Comparison of ENCODE assay signal across 33 cellular contexts in genomic region chr10:32321016-32321631, GRCh38. TPM values are rescaled to one million over a fixed set of nuclear protein-coding genes. Genes with fewer than 3 reads are reported as not detected.
DNase-seq lines count a peak whose midpoint lies in the region; ATAC-seq and TF ChIP-seq lines count a peak whose summit lies in the region.
"Had no signal": no experiment of that assay in that cellular context is flagged by ENCODE, and none has a peak within 500 bp of the region (broad histone marks: within the 10 kb centered on the region; RNA-seq: fewer than 3 reads in every experiment).

No MANE protein-coding gene starts in this region.

- H3K27me3 Mint-ChIP-seq in CD4-positive, CD25-positive, alpha-beta regulatory T cell: no peaks in the 10 kb centered on the region
- no peaks in the 10 kb centered on the region for H3K27me3 Mint-ChIP-seq in CD8-positive, alpha-beta T cell (ENCODE audit: low read depth)
- H3K27me3 Mint-ChIP-seq in activated naive CD8-positive, alpha-beta T cell: no peaks in the 10 kb centered on the region
- no peaks in the 10 kb centered on the region for H3K27me3 Mint-ChIP-seq in naive thymus-derived CD4-positive, alpha-beta T cell
- no peaks in the 10 kb centered on the region for H3K27me3 Mint-ChIP-seq in GM23338 (ENCODE audit: insufficient read depth, low read depth, poor library complexity)
- H3K27me3 Mint-ChIP-seq: brain had no signal

- peaks cover 9% of the 10 kb centered on the region for H3K36me3 ChIP-seq in CD4-positive, CD25-positive, alpha-beta regulatory T cell (ENCODE audit: control insufficient read depth, insufficient read depth, low read length)
- H3K36me3 ChIP-seq in CD8-positive, alpha-beta T cell (ENCODE audit: insufficient read depth, low read length): peaks cover 9% of the 10 kb centered on the region
- H3K36me3 ChIP-seq in naive thymus-derived CD4-positive, alpha-beta T cell (ENCODE audit: control insufficient read depth in 2 of 3, insufficient read depth in 3 of 3, low read length in 3 of 3): peaks cover 0 to 4% (median 0%) of the 10 kb centered on the region in 3 experiments
- no peaks in the 10 kb centered on the region for H3K36me3 ChIP-seq in GM23338 (ENCODE audit: insufficient read depth)
- H3K36me3 ChIP-seq: left ventricle myocardium inferior had no signal

- no peak overlapping the region for H3K4me2 ChIP-seq in GM23338

- no peaks in the 10 kb centered on the region for H3K27me3 ChIP-seq in CD4-positive, CD25-positive, alpha-beta regulatory T cell (ENCODE audit: control insufficient read depth, insufficient read depth, low read length)
- H3K27me3 ChIP-seq in CD8-positive, alpha-beta T cell (ENCODE audit: insufficient read depth, low read length): no peaks in the 10 kb centered on the region
- no peaks in the 10 kb centered on the region for H3K27me3 ChIP-seq in naive thymus-derived CD4-positive, alpha-beta T cell (ENCODE audit: control insufficient read depth in 2 of 2, insufficient read depth in 2 of 2, low read length in 2 of 2)
- H3K27me3 ChIP-seq in GM23338 (ENCODE audit: insufficient read depth): no peaks in the 10 kb centered on the region
- H3K27me3 ChIP-seq: esophagus squamous epithelium, foreskin keratinocyte, heart left ventricle, testis had no signal

- CTCF ChIA-PET in CD8-positive, alpha-beta T cell (lab: Charles Lee): no interaction called here
- CTCF ChIA-PET in naive thymus-derived CD4-positive, alpha-beta T cell (lab: Charles Lee): no interaction called here

- H3K27ac Mint-ChIP-seq in CD4-positive, CD25-positive, alpha-beta regulatory T cell: peak overlapping the region; percentile 64 to 90 (median 70)
- H3K27ac Mint-ChIP-seq in CD8-positive, alpha-beta T cell: peak overlapping the region; percentile 73
- peak overlapping the region; percentile 87 for H3K27ac Mint-ChIP-seq in activated naive CD8-positive, alpha-beta T cell
- peak overlapping the region in 4 of 9 donors; percentile 4 to 88 (median 52) for H3K27ac Mint-ChIP-seq in naive thymus-derived CD4-positive, alpha-beta T cell
- H3K27ac Mint-ChIP-seq in GM23338: no peak overlapping the region
- H3K27ac Mint-ChIP-seq: brain had no signal

- POLR2A ChIA-PET in CD8-positive, alpha-beta T cell (lab: Charles Lee): interaction anchor here (0.9 kb wide), 1 partner anchor 57 kb away, joined by 3 read pairs; no protein-coding TSS in a partner anchor
- POLR2A ChIA-PET in naive thymus-derived CD4-positive, alpha-beta T cell (lab: Charles Lee): interaction anchor here (0.7 to 1.2 kb wide), 2 partner anchors 27 to 77 kb away, joined by 3 read pairs; no protein-coding TSS in a partner anchor

- peak overlapping the region in 3 of 4 donors; percentile 21 to 38 (median 27) for H3K4me3 Mint-ChIP-seq in CD4-positive, CD25-positive, alpha-beta regulatory T cell
- H3K4me3 Mint-ChIP-seq in CD8-positive, alpha-beta T cell: no peak overlapping the region
- H3K4me3 Mint-ChIP-seq in activated naive CD8-positive, alpha-beta T cell: no peak overlapping the region
- H3K4me3 Mint-ChIP-seq in naive thymus-derived CD4-positive, alpha-beta T cell: peak overlapping the region in 8 of 10 donors; percentile 15 to 72 (median 41)
- H3K4me3 Mint-ChIP-seq in GM23338: no peak overlapping the region
- H3K4me3 Mint-ChIP-seq: brain, nephron had no signal

- peaks cover 81% of the 10 kb centered on the region for H3K4me1 ChIP-seq in CD4-positive, CD25-positive, alpha-beta regulatory T cell (ENCODE audit: control insufficient read depth, insufficient read depth, low read length, poor library complexity, severe bottlenecking)
- peaks cover 64% of the 10 kb centered on the region for H3K4me1 ChIP-seq in CD8-positive, alpha-beta T cell (ENCODE audit: insufficient read depth, low read length)
- H3K4me1 ChIP-seq in naive thymus-derived CD4-positive, alpha-beta T cell (ENCODE audit: control insufficient read depth in 2 of 2, insufficient read depth in 2 of 2, low read length in 2 of 2): peaks cover 48 to 63% of the 10 kb centered on the region in 2 donors
- peaks cover 12% of the 10 kb centered on the region for H3K4me1 ChIP-seq in GM23338 (ENCODE audit: insufficient read depth)

- H2AFZ ChIP-seq in GM23338: no peak overlapping the region

- H3K9me2 ChIP-seq in GM23338 (ENCODE audit: insufficient read depth): no peaks in the 10 kb centered on the region

- no peaks in the 10 kb centered on the region for H3F3A ChIP-seq in GM23338 (replicated peaks; ENCODE audit: low read depth)

- H3K27ac ChIP-seq in CD4-positive, CD25-positive, alpha-beta regulatory T cell (ENCODE audit: insufficient read depth, low read length, poor library complexity, severe bottlenecking): peak overlapping the region; percentile 25
- H3K27ac ChIP-seq in CD8-positive, alpha-beta T cell (ENCODE audit: low read depth, low read length): no peak overlapping the region
- H3K27ac ChIP-seq in naive thymus-derived CD4-positive, alpha-beta T cell (ENCODE audit: low read depth, low read length): no peak overlapping the region
- H3K27ac ChIP-seq in GM23338 (ENCODE audit: low read depth) (no peak overlapping the region), substantia nigra (ENCODE audit: low read depth, low read length, poor library complexity, severe bottlenecking) (no peak overlapping the region)
- H3K27ac ChIP-seq: C4-2B, esophagus squamous epithelium, foreskin keratinocyte, heart left ventricle, left ventricle myocardium inferior, psoas muscle, RWPE1, testis had no signal

- no peaks in the 10 kb centered on the region for H3K9me3 Mint-ChIP-seq in CD4-positive, CD25-positive, alpha-beta regulatory T cell
- H3K9me3 Mint-ChIP-seq in CD8-positive, alpha-beta T cell: no peaks in the 10 kb centered on the region
- no peaks in the 10 kb centered on the region for H3K9me3 Mint-ChIP-seq in activated naive CD8-positive, alpha-beta T cell (ENCODE audit: low read depth)
- peaks cover 0 to 3% (median 0%) of the 10 kb centered on the region in 11 donors for H3K9me3 Mint-ChIP-seq in naive thymus-derived CD4-positive, alpha-beta T cell
- no peaks in the 10 kb centered on the region for H3K9me3 Mint-ChIP-seq in GM23338
- H3K9me3 Mint-ChIP-seq: nephron had no signal

- no peaks in the 10 kb centered on the region for H3K9me3 ChIP-seq in CD4-positive, CD25-positive, alpha-beta regulatory T cell (ENCODE audit: control insufficient read depth in 2 of 2, low read length in 2 of 2)
- no peaks in the 10 kb centered on the region for H3K9me3 ChIP-seq in CD8-positive, alpha-beta T cell (ENCODE audit: low read length)
- no peaks in the 10 kb centered on the region for H3K9me3 ChIP-seq in naive thymus-derived CD4-positive, alpha-beta T cell (ENCODE audit: control insufficient read depth in 2 of 3, low read length in 3 of 3)
- H3K9me3 ChIP-seq: esophagus squamous epithelium, heart left ventricle, left ventricle myocardium inferior, psoas muscle, testis had no signal

- peaks cover 100% of the 10 kb centered on the region for H3K79me2 ChIP-seq in GM23338 (replicated peaks; ENCODE audit: insufficient read depth)

- intact Hi-C loops in CD8-positive, alpha-beta T cell (cut with DNase I, micrococcal nuclease): no loop called here
- intact Hi-C loops in naive thymus-derived CD4-positive, alpha-beta T cell (cut with micrococcal nuclease): no loop called here

- peak overlapping the region; percentile 35 for H3K4me3 ChIP-seq in CD4-positive, CD25-positive, alpha-beta regulatory T cell (ENCODE audit: low read depth, low read length)
- H3K4me3 ChIP-seq in CD8-positive, alpha-beta T cell (ENCODE audit: low read depth, low read length): no peak overlapping the region
- H3K4me3 ChIP-seq in naive thymus-derived CD4-positive, alpha-beta T cell (ENCODE audit: low read length): no peak overlapping the region
- no peak overlapping the region for H3K4me3 ChIP-seq in GM23338
- H3K4me3 ChIP-seq: esophagus squamous epithelium, heart left ventricle, left ventricle myocardium inferior, psoas muscle, testis had no signal

- H3K4me1 Mint-ChIP-seq in CD4-positive, CD25-positive, alpha-beta regulatory T cell: peaks cover 40 to 92% (median 69%) of the 10 kb centered on the region in 4 donors
- peaks cover 83% of the 10 kb centered on the region for H3K4me1 Mint-ChIP-seq in CD8-positive, alpha-beta T cell (ENCODE audit: low read depth)
- peaks cover 86% of the 10 kb centered on the region for H3K4me1 Mint-ChIP-seq in activated naive CD8-positive, alpha-beta T cell (ENCODE audit: low read depth)
- H3K4me1 Mint-ChIP-seq in naive thymus-derived CD4-positive, alpha-beta T cell: peaks cover 51 to 96% (median 89%) of the 10 kb centered on the region in 7 donors
- peaks cover 22% of the 10 kb centered on the region for H3K4me1 Mint-ChIP-seq in GM23338

- DNase-seq in CD4-positive, CD25-positive, alpha-beta regulatory T cell: no peak
- DNase-seq in CD8-positive, alpha-beta T cell: no peak
- DNase-seq in naive thymus-derived CD4-positive, alpha-beta T cell: no peak
- DNase-seq in NCI-H82 (lab: John Stamatoyannopoulos, UW): no peak
- no peak for DNase-seq in GM23338 (ENCODE audit: low spot score)
- DNase-seq in substantia nigra (lab: John Stamatoyannopoulos, UW): no peak
- DNase-seq in NCI-H526 treated with DMSO at 0.1 percent for 48 hours (lab: John Stamatoyannopoulos, UW): no peak
- DNase-seq: activated CD8-positive, alpha-beta memory T cell treated with anti-CD3 and anti-CD28 coated beads for 24 hours; activated T-cell treated with anti-CD3 and anti-CD28 coated beads for 4 hours; amniotic stem cell; cerebellar nuclear complex; EL; esophagus squamous epithelium; foreskin keratinocyte; GOT3; heart left ventricle; KBM-7; left ventricle myocardium inferior; MM.1S; NCI-H1105 treated with DMSO at 0.1 percent for 48 hours; NCI-H187 treated with DMSO at 0.1 percent for 48 hours; NCI-H2171 treated with DMSO at 0.1 percent for 48 hours; NCI-H510A treated with DMSO at 0.1 percent for 48 hours; OCI-M1; psoas muscle; T-helper 1 cell; testis had no signal

- H4K20me1 ChIP-seq in GM23338 (replicated peaks; ENCODE audit: insufficient read depth): peaks cover 49% of the 10 kb centered on the region

- H3K36me3 Mint-ChIP-seq in CD4-positive, CD25-positive, alpha-beta regulatory T cell: peaks cover 7% of the 10 kb centered on the region
- peaks cover 39% of the 10 kb centered on the region for H3K36me3 Mint-ChIP-seq in CD8-positive, alpha-beta T cell
- peaks cover 2% of the 10 kb centered on the region for H3K36me3 Mint-ChIP-seq in activated naive CD8-positive, alpha-beta T cell
- H3K36me3 Mint-ChIP-seq in naive thymus-derived CD4-positive, alpha-beta T cell: peaks cover 0 to 21% (median 13%) of the 10 kb centered on the region in 5 donors
- H3K36me3 Mint-ChIP-seq in GM23338 (ENCODE audit: low read depth): peaks cover 20% of the 10 kb centered on the region; the same call in 2 of the 3 replicates

- ATAC-seq in CD4-positive, CD25-positive, alpha-beta regulatory T cell (ENCODE audit: low read depth in 2 of 2): no peak
- ATAC-seq in CD8-positive, alpha-beta T cell: no peak
- ATAC-seq in naive thymus-derived CD4-positive, alpha-beta T cell: no peak
- ATAC-seq in GM23338: no peak
- ATAC-seq: activated CD4-positive, CD25-positive, alpha-beta regulatory T cell treated with anti-CD3 and anti-CD28 coated beads, Interleukin-2, amount 50 U/mL, for 24 hours; foreskin keratinocyte; heart left ventricle; psoas muscle had no signal

- TF ChIP-seq CTCF in CD8-positive, alpha-beta T cell (IDR thresholded peaks at IDR 0.05): no peak
- no peak for TF ChIP-seq CTCF in GM23338 (conservative IDR thresholded peaks at IDR 0.05; ENCODE audit: low read depth in 2 of 2)

RNA-seq across cellular contexts. Expression of gene EPC1, which starts 25.8 kb away (rescaled TPM):
- 218 TPM for total RNA-seq in CD4-positive, CD25-positive, alpha-beta regulatory T cell
- 10 to 100 TPM; 46.6 to 64.4 (median 56.8) TPM for polyA plus RNA-seq in CD4-positive, CD25-positive, alpha-beta regulatory T cell
- total RNA-seq in CD8-positive, alpha-beta T cell: 100 to 1,000 TPM; 205 TPM
- total RNA-seq in naive thymus-derived CD4-positive, alpha-beta T cell: 100 to 1,000 TPM in 4 of 5 experiments, 10 to 100 TPM in 1; 46.0 to 156 (median 117) TPM
- polyA plus RNA-seq in naive thymus-derived CD4-positive, alpha-beta T cell: 10 to 100 TPM; 50.0 to 63.3 TPM
- 15.8 and 25.9 TPM in 2 replicates for total RNA-seq in GM23338 (2014; rRNA removed; shearing (Covaris generic))
- polyA plus RNA-seq in GM23338 (2016; fragmentation: Nextera tagmentation; extraction: Ambion mirVana): 24.1 and 24.5 TPM in 2 replicates

Comparison
In these comparisons a context has a peak if more than half of its experiments do, and no peak if none do; other contexts are left out.
1. H3K4me3 Mint-ChIP-seq: peak in CD4-positive, CD25-positive, alpha-beta regulatory T cell (3 of 4) and naive thymus-derived CD4-positive, alpha-beta T cell (8 of 10); none in CD8-positive, alpha-beta T cell (single experiment), activated naive CD8-positive, alpha-beta T cell (single experiment) and GM23338 (single experiment).